17 cellular contexts compared by ENCODE assay signal in the genomic region with DNA sequence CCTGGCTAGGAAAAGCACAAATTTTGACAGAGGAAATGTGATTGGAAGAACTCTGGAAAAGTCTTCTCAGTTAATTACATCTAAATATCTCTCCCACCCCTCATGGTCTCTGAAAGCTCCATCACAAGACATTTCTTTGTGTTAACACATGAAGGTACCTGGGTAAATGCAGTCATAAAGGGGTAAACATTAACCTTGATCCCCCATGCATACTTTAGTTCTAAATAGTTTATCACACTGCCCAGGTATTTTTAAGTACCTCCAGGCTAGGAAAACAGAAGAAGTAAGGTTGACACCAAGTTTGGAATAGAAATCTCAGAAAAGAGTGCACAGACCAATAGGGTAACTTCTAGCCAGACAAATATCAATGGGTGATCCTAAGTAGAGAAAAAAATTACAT.
"Had no signal": no experiment of that assay in that cellular context is flagged by ENCODE, and none has a peak within 500 bp of the region (broad histone marks: within the 10 kb centered on the region; RNA-seq: fewer than 3 reads in every experiment).

No MANE protein-coding gene starts in this region.

- H3K4me3 Mint-ChIP-seq: immature natural killer cell; naive thymus-derived CD8-positive, alpha-beta T cell; neural crest cell had no signal

- H3K9me3 Mint-ChIP-seq: immature natural killer cell; naive thymus-derived CD8-positive, alpha-beta T cell had no signal

- H3K27ac ChIP-seq: epithelial cell of prostate, esophagus muscularis mucosa, gastrocnemius medialis, stomach, thoracic aorta, transverse colon had no signal

- H3K36me3 ChIP-seq: esophagus muscularis mucosa, gastrocnemius medialis, stomach, thoracic aorta, transverse colon had no signal

- H3K36me3 Mint-ChIP-seq: immature natural killer cell; naive thymus-derived CD8-positive, alpha-beta T cell had no signal

- H3K27me3 ChIP-seq: esophagus muscularis mucosa, gastrocnemius medialis, stomach, transverse colon had no signal

- H3K27ac Mint-ChIP-seq: immature natural killer cell; naive thymus-derived CD8-positive, alpha-beta T cell had no signal

- H3K4me1 Mint-ChIP-seq: immature natural killer cell; naive thymus-derived CD8-positive, alpha-beta T cell had no signal

- H3K4me1 ChIP-seq: gastrocnemius medialis had no signal

- H3K9me3 ChIP-seq: esophagus muscularis mucosa, gastrocnemius medialis, mucosa of descending colon, stomach, thoracic aorta, transverse colon had no signal

- H3K4me3 ChIP-seq: esophagus muscularis mucosa, gastrocnemius medialis, mucosa of descending colon, stomach, thoracic aorta, transverse colon had no signal

- ATAC-seq: gastrocnemius medialis; left colon; mucosa of descending colon; naive thymus-derived CD8-positive, alpha-beta T cell; right cardiac atrium had no signal

- H3K27me3 Mint-ChIP-seq: naive thymus-derived CD8-positive, alpha-beta T cell had no signal

- DNase-seq: effector memory CD4-positive, alpha-beta T cell; gastrocnemius medialis; immature natural killer cell; left colon; mucosa of descending colon; naive thymus-derived CD8-positive, alpha-beta T cell; right cardiac atrium; small intestine; stimulated activated CD4-positive, alpha-beta T cell treated with anti-CD3 and anti-CD28 coated beads, Interleukin-12 subunit alpha, Interleukin-12 subunit beta, amount 100 ng/mL, for 4 hours; stimulated activated naive CD4-positive, alpha-beta T cell; stomach; substantia nigra; transverse colon had no signal
